In the genomic region with DNA sequence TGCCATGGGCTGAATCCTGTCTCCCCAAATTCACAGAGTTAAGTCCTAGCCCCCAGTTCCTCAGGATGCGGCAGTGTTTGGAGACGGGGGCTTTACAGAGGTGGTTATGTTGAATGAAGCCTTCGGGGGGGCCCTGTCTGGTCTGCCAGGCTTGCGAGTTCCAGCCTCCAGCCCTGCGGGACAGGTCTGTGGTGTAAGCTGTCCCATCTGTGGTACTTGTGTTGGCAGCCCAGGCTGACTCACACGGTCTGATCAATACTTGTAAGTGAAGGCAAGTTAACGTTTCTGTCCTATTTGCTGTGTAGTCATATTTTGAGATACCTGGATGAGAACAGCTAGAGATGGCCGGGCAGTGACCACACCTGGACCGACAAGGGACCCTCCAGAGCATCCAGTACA, we compare ENCODE assay signal across 22 cellular contexts. TPM values are rescaled to one million over a fixed set of nuclear protein-coding genes. Genes with fewer than 3 reads are reported as not detected.
A peak's percentile ranks its signal among the peaks of the same experiment; 100 is the strongest.
DNase-seq lines count a peak whose midpoint lies in the region; ATAC-seq, FAIRE-seq and TF ChIP-seq lines count a peak whose summit lies in the region.
"Had no signal": no experiment of that assay in that cellular context is flagged by ENCODE, and none has a peak within 500 bp of the region (broad histone marks: within the 10 kb centered on the region; RNA-seq: fewer than 3 reads in every experiment).

No MANE protein-coding gene starts in this region.

- H3K9me3 Mint-ChIP-seq in activated CD8-positive, alpha-beta memory T cell treated with anti-CD3 and anti-CD28 coated beads, Interleukin-2, amount 10 ng/mL, durations not matched to agents 7 days and 5 days (ENCODE audit: low read depth): no peaks in the 10 kb centered on the region
- H3K9me3 Mint-ChIP-seq in natural killer cell treated with Interleukin-12 subunit alpha and Interleukin-12 subunit beta and Interleukin-15 and Interleukin-18, amount 100 ng/mL, for 72 hours: no peaks in the 10 kb centered on the region
- H3K9me3 Mint-ChIP-seq: CD14-positive monocyte had no signal

- H3K27ac Mint-ChIP-seq in activated CD8-positive, alpha-beta memory T cell treated with anti-CD3 and anti-CD28 coated beads, Interleukin-2, amount 10 ng/mL, durations not matched to agents 7 days and 5 days: no peak overlapping the region
- H3K27ac Mint-ChIP-seq in natural killer cell treated with Interleukin-12 subunit alpha and Interleukin-12 subunit beta and Interleukin-15 and Interleukin-18, amount 100 ng/mL, for 72 hours: no peak overlapping the region
- H3K27ac Mint-ChIP-seq: CD14-positive monocyte; CD4-positive, alpha-beta memory T cell; HFFc6 had no signal

- H4K20me1 ChIP-seq in HepG2 (ENCODE audit: insufficient read depth, low read length): no peaks in the 10 kb centered on the region

- FAIRE-seq in HepG2 (lab: Jason Lieb, UNC): no peak
- FAIRE-seq: A549, GM12891, GM19239, H54 had no signal

- 0 out of 2 replicates have a peak overlapping the region, but pooled peaks have one; percentile 2 for H3K9ac ChIP-seq in HepG2 (ENCODE audit: insufficient read depth, low read depth, low read length)

- DNase-seq in activated CD8-positive, alpha-beta memory T cell treated with anti-CD3 and anti-CD28 coated beads, Interleukin-2, amount 10 ng/mL, durations not matched to agents 7 days and 5 days: peak; percentile 28
- DNase-seq in activated CD8-positive, alpha-beta memory T cell treated with anti-CD3 and anti-CD28 coated beads, Interleukin-2, amount 50 U/mL, for 4 hours: no peak
- peak; percentile 66 for DNase-seq in coronary artery (ENCODE audit: low spot score)
- no peak for DNase-seq in HepG2 (ENCODE audit: low spot score)
- no peak for DNase-seq in natural killer cell treated with Interleukin-12 subunit alpha and Interleukin-12 subunit beta and Interleukin-15 and Interleukin-18, amount 100 ng/mL, for 72 hours (ENCODE audit: low spot score)
- DNase-seq in anterior cingulate cortex (lab: John Stamatoyannopoulos, UW): no peak
- no peak for DNase-seq in NCI-H524 treated with DMSO at 0.1 percent for 48 hours (lab: John Stamatoyannopoulos, UW)
- DNase-seq: AML-193; CD4-positive, alpha-beta memory T cell; DMS53; DND-41; EL; HFFc6 had no signal

- no peaks in the 10 kb centered on the region for H3K9me3 ChIP-seq in HepG2 (ENCODE audit: low read length)
- H3K9me3 ChIP-seq: A549 had no signal

- H3K36me3 ChIP-seq in HepG2 (replicated peaks in 1 of 2; ENCODE audit: control insufficient read depth in 1 of 2, insufficient read depth in 2 of 2, low read length in 2 of 2): no peaks in the 10 kb centered on the region

- H3K4me3 ChIP-seq in coronary artery (no peak overlapping the region), HepG2 (replicated peaks in 1 of 3; ENCODE audit: insufficient read depth in 1 of 3, low read depth in 2 of 3, low read length in 3 of 3) (no peak overlapping the region)
- H3K4me3 ChIP-seq: A549 had no signal

- peaks cover 76% of the 10 kb centered on the region for H3K4me1 ChIP-seq in HepG2 (ENCODE audit: insufficient read depth, low read length)
- H3K4me1 ChIP-seq: A549 had no signal

- no peak for TF ChIP-seq RAD21 in HepG2 (CRISPR knock-in tag; IDR thresholded peaks at IDR 0.05)

- no peak overlapping the region for H3K27ac ChIP-seq in coronary artery
- no peak overlapping the region for H3K27ac ChIP-seq in HepG2 (ENCODE audit: extremely low read length, insufficient read depth, low read length)
- H3K27ac ChIP-seq: 22Rv1, A549 had no signal

- H3K27me3 ChIP-seq in HepG2 (ENCODE audit: control insufficient read depth in 1 of 2, insufficient read depth in 2 of 2, low read length in 2 of 2): no peaks in the 10 kb centered on the region

- in situ Hi-C loops in HepG2 (cut with HindIII; ENCODE audit: extremely low pct_ligation_motif_present, low pct_unique_long_range_greater_than_20kb): no loop called here

- 94% methylated on average over 6 of the region's 9 CpGs for WGBS in HepG2 (ENCODE audit: low lambda C conversion rate)

- no peak overlapping the region for H2AFZ ChIP-seq in HepG2 (ENCODE audit: low read length)

- H3K27me3 Mint-ChIP-seq in activated CD8-positive, alpha-beta memory T cell treated with anti-CD3 and anti-CD28 coated beads, Interleukin-2, amount 10 ng/mL, durations not matched to agents 7 days and 5 days: peaks cover 42% of the 10 kb centered on the region
- H3K27me3 Mint-ChIP-seq in natural killer cell treated with Interleukin-12 subunit alpha and Interleukin-12 subunit beta and Interleukin-15 and Interleukin-18, amount 100 ng/mL, for 72 hours: peaks cover 13 to 17% of the 10 kb centered on the region in 2 donors

- H3K36me3 Mint-ChIP-seq in activated CD8-positive, alpha-beta memory T cell treated with anti-CD3 and anti-CD28 coated beads, Interleukin-2, amount 10 ng/mL, durations not matched to agents 7 days and 5 days: no peaks in the 10 kb centered on the region
- no peaks in the 10 kb centered on the region for H3K36me3 Mint-ChIP-seq in natural killer cell treated with Interleukin-12 subunit alpha and Interleukin-12 subunit beta and Interleukin-15 and Interleukin-18, amount 100 ng/mL, for 72 hours
- H3K36me3 Mint-ChIP-seq: CD14-positive monocyte; CD4-positive, alpha-beta memory T cell had no signal

- no peaks in the 10 kb centered on the region for H3K79me2 ChIP-seq in HepG2 (ENCODE audit: insufficient read depth, low read length)

- no peak overlapping the region for H3K4me2 ChIP-seq in HepG2 (ENCODE audit: low read depth, low read length)
- H3K4me2 ChIP-seq: A549 had no signal

- TF ChIP-seq CTCF in coronary artery (IDR thresholded peaks at IDR 0.05) (no peak), HepG2 (CRISPR knock-in tag; IDR thresholded peaks at IDR 0.05) (no peak)

- H3K4me3 Mint-ChIP-seq in activated CD8-positive, alpha-beta memory T cell treated with anti-CD3 and anti-CD28 coated beads, Interleukin-2, amount 10 ng/mL, durations not matched to agents 7 days and 5 days: no peak overlapping the region
- H3K4me3 Mint-ChIP-seq in natural killer cell treated with Interleukin-12 subunit alpha and Interleukin-12 subunit beta and Interleukin-15 and Interleukin-18, amount 100 ng/mL, for 72 hours: no peak overlapping the region
- H3K4me3 Mint-ChIP-seq: CD14-positive monocyte; CD4-positive, alpha-beta memory T cell; HFFc6 had no signal

- CTCF ChIA-PET in activated CD8-positive, alpha-beta memory T cell treated with anti-CD3 and anti-CD28 coated beads, Interleukin-2, amount 10 ng/mL, durations not matched to agents 7 days and 5 days (lab: Charles Lee): no interaction called here
- CTCF ChIA-PET in HepG2 (lab: Yijun Ruan, JAX; ENCODE audit: low intra/inter-chr PET ratio, low total read pairs): no interaction called here

- intact Hi-C loops in HepG2 (cut with micrococcal nuclease; ENCODE audit: unreplicated experiment): no loop called here

- no peak for ATAC-seq in activated CD8-positive, alpha-beta memory T cell treated with anti-CD3 and anti-CD28 coated beads, Interleukin-2, amount 10 ng/mL, durations not matched to agents 7 days and 5 days
- no peak for ATAC-seq in HepG2
- ATAC-seq in natural killer cell treated with Interleukin-12 subunit alpha and Interleukin-12 subunit beta and Interleukin-15 and Interleukin-18, amount 100 ng/mL, for 72 hours: no peak
- ATAC-seq: A549, HCT116 had no signal

- H3K4me1 Mint-ChIP-seq in activated CD8-positive, alpha-beta memory T cell treated with anti-CD3 and anti-CD28 coated beads, Interleukin-2, amount 10 ng/mL, durations not matched to agents 7 days and 5 days: peaks cover 11% of the 10 kb centered on the region
- peaks cover 0 to 7% of the 10 kb centered on the region in 2 donors for H3K4me1 Mint-ChIP-seq in natural killer cell treated with Interleukin-12 subunit alpha and Interleukin-12 subunit beta and Interleukin-15 and Interleukin-18, amount 100 ng/mL, for 72 hours (ENCODE audit: low read depth in 2 of 2)
- H3K4me1 Mint-ChIP-seq: CD14-positive monocyte; CD4-positive, alpha-beta memory T cell had no signal

- POLR2A ChIA-PET in HepG2 (lab: Yijun Ruan, JAX): interaction anchor here (1.5 kb wide), 1 partner anchor 99 kb away, joined by 5 read pairs; no protein-coding TSS in a partner anchor

- no peak for TF ChIP-seq EP300 in HepG2 (IDR thresholded peaks at IDR 0.05; ENCODE audit: low read depth in 2 of 2, low read length in 2 of 2)
- no peak for TF ChIP-seq EP300 in HepG2 (CRISPR knock-in tag; IDR thresholded peaks at IDR 0.05; ENCODE audit: borderline replicate concordance)

- TF ChIP-seq POLR2A in HepG2 (IDR thresholded peaks at IDR 0.05; ENCODE audit: insufficient read depth in 1 of 2, low read depth in 2 of 2, low read length in 2 of 2): no peak

- BruUV-seq in HepG2 (replicated peaks; lab: Mats Ljungman, UMichigan): no TSS peak

TF ChIP-seq in HepG2, 621 proteins besides CTCF, POLR2A, EP300 and RAD21 (continues in another document):
- TF ChIP-seq FOSL2 (CRISPR knock-in tag; IDR thresholded peaks at IDR 0.05) (peak; percentile 52), HOXA3 (CRISPR knock-in tag; IDR thresholded peaks at IDR 0.05) (0 out of 2 replicates have a peak, but pooled peaks have one; percentile 35)

RNA-seq across cellular contexts. Expression of a gene that starts 51.8 kb away (rescaled TPM):
- total RNA-seq in activated CD8-positive, alpha-beta memory T cell treated with anti-CD3 and anti-CD28 coated beads, Interleukin-2, amount 10 ng/mL, durations not matched to agents 7 days and 5 days: not detected
- total RNA-seq in HepG2 (2016; rRNA removed; fragmentation: Illumina TruSeq; extraction: Trizol): not detected in 2 replicates
- not detected in 2 replicates for total RNA-seq in HepG2 (2016; cell fraction: cytosol; rRNA removed; fragmentation: Illumina TruSeq; extraction: Trizol; ENCODE audit: low read depth)
- not detected in 2 replicates for total RNA-seq in HepG2 (2016; cell fraction: insoluble cytoplasmic fraction; rRNA removed; fragmentation: Illumina TruSeq; extraction: Trizol)
- not detected in 2 replicates for total RNA-seq in HepG2 (2016; cell fraction: membrane; rRNA removed; fragmentation: Illumina TruSeq; extraction: Trizol)
- total RNA-seq in HepG2 (2016; cell fraction: nucleus; rRNA removed; fragmentation: Illumina TruSeq; extraction: Trizol): not detected in 2 replicates
- not detected in 2 replicates for polyA plus RNA-seq in HepG2 (2011; rRNA removed)
- not detected in 2 replicates for polyA plus RNA-seq in HepG2 (2011; cell fraction: cytosol; rRNA removed)
- polyA plus RNA-seq in HepG2 (2011; cell fraction: nucleus; rRNA removed): not detected in 2 replicates
- not detected in 2 replicates for polyA plus RNA-seq in HepG2 (2012)
- not detected in 2 replicates for polyA plus RNA-seq in HepG2 (2016; cell fraction: cytosol; fragmentation: Illumina TruSeq; extraction: Trizol; ENCODE audit: low read depth)
- not detected in 2 replicates for polyA plus RNA-seq in HepG2 (2016; cell fraction: insoluble cytoplasmic fraction; fragmentation: Illumina TruSeq; extraction: Trizol; ENCODE audit: low read depth)
- polyA plus RNA-seq in HepG2 (2016; cell fraction: membrane; fragmentation: Illumina TruSeq; extraction: Trizol; ENCODE audit: low read depth): not detected in 2 replicates
- not detected in 2 replicates for polyA plus RNA-seq in HepG2 (2016; cell fraction: nucleus; fragmentation: Illumina TruSeq; extraction: Trizol; ENCODE audit: insufficient read depth, low read depth)
- not detected in 2 replicates for polyA minus RNA-seq in HepG2 (2011; rRNA and poly(A)+ RNA removed; ENCODE audit: low replicate concordance)
- polyA minus RNA-seq in HepG2 (2011; cell fraction: cytosol; rRNA and poly(A)+ RNA removed): not detected in 2 replicates
- not detected in 2 replicates for polyA minus RNA-seq in HepG2 (2011; cell fraction: nucleus; rRNA and poly(A)+ RNA removed)
- total RNA-seq in natural killer cell treated with Interleukin-12 subunit alpha and Interleukin-12 subunit beta and Interleukin-15 and Interleukin-18, amount 100 ng/mL, for 72 hours: not detected
- total RNA-seq: CD4-positive, alpha-beta memory T cell; G401; HFFc6 had no signal
- polyA plus RNA-seq: A549; BJ; CD14-positive monocyte; CD4-positive, alpha-beta memory T cell had no signal

Comparison
In these comparisons a context has a peak if more than half of its experiments do, and no peak if none do; other contexts are left out.
1. DNase-seq: peak in activated CD8-positive, alpha-beta memory T cell treated with anti-CD3 and anti-CD28 coated beads, Interleukin-2, amount 10 ng/mL, durations not matched to agents 7 days and 5 days (single experiment) and coronary artery (single experiment); none in activated CD8-positive, alpha-beta memory T cell treated with anti-CD3 and anti-CD28 coated beads, Interleukin-2, amount 50 U/mL, for 4 hours (single experiment), HepG2 (single experiment), natural killer cell treated with Interleukin-12 subunit alpha and Interleukin-12 subunit beta and Interleukin-15 and Interleukin-18, amount 100 ng/mL, for 72 hours (single experiment), anterior cingulate cortex (0 of 58) and NCI-H524 treated with DMSO at 0.1 percent for 48 hours (single experiment).